8 cellular contexts compared by ENCODE assay signal in genomic region chr6:17032595-17033591, GRCh38.
DNase-seq lines count a peak whose midpoint lies in the region; ATAC-seq and TF ChIP-seq lines count a peak whose summit lies in the region.

No MANE protein-coding gene starts in this region.

- intact Hi-C loops in posterior cingulate gyrus (cut with DNase I), result no loop called here

- DNase-seq in Caki2 (ENCODE audit: low read depth), result peak; percentile 87
- DNase-seq in SK-MEL-5 (ENCODE audit: low read depth, low spot score), result peak; percentile 89
- peak; percentile 92 for DNase-seq in fibroblast of villous mesenchyme (ENCODE audit: low read depth)
- DNase-seq in posterior cingulate gyrus, result peak in 6 of 10 donors; percentile 35 to 86 (median 59)
- DNase-seq in DMS79 (lab: John Stamatoyannopoulos, UW), result no peak
- DNase-seq in stimulated activated CD4-positive, alpha-beta T cell treated with anti-CD3 and anti-CD28 coated beads, Interleukin-2, amount 100 ng/mL, for 24 hours, result no peak
- DNase-seq in activated CD4-positive, alpha-beta T cell treated with anti-CD3 and anti-CD28 coated beads, Interleukin-2, amount 50 U/mL, for 1 hour, result no peak

- ATAC-seq in HG03378 (IDR thresholded peaks at IDR 0.05; ENCODE audit: unreplicated experiment), result no peak

- no peak for TF ChIP-seq CTCF in fibroblast of villous mesenchyme (IDR thresholded peaks at IDR 0.05; ENCODE audit: insufficient read depth, low read depth, low read length)

- H3K4me3 ChIP-seq in fibroblast of villous mesenchyme (ENCODE audit: low read depth, low read length), result peak overlapping the region; percentile 25

- in situ Hi-C loops in Caki2 (cut with HindIII; ENCODE audit: low pct_unique_long_range_greater_than_20kb, low sequenced_read_pairs) (no loop called here), SK-MEL-5 (cut with HindIII; ENCODE audit: low pct_unique_long_range_greater_than_20kb, low sequenced_read_pairs) (no loop called here)

Comparison
In these comparisons a context has a peak if more than half of its experiments do, and no peak if none do; other contexts are left out.
1. DNase-seq: peak in Caki2 (single experiment), SK-MEL-5 (single experiment), fibroblast of villous mesenchyme (single experiment) and posterior cingulate gyrus (6 of 10); none in DMS79 (single experiment), stimulated activated CD4-positive, alpha-beta T cell treated with anti-CD3 and anti-CD28 coated beads, Interleukin-2, amount 100 ng/mL, for 24 hours (0 of 2) and activated CD4-positive, alpha-beta T cell treated with anti-CD3 and anti-CD28 coated beads, Interleukin-2, amount 50 U/mL, for 1 hour (single experiment).